ENCODE assay signal across 17 cellular contexts in genomic region chr4:178577933-178578332, GRCh38.
DNase-seq lines count a peak whose midpoint lies in the region; ATAC-seq, FAIRE-seq and TF ChIP-seq lines count a peak whose summit lies in the region.
"Had no signal": no experiment of that assay in that cellular context is flagged by ENCODE, and none has a peak within 500 bp of the region (broad histone marks: within the 10 kb centered on the region; RNA-seq: fewer than 3 reads in every experiment).

No MANE protein-coding gene starts in this region.

- POLR2A ChIA-PET in HepG2 (lab: Yijun Ruan, JAX) = no interaction called here

- TF ChIP-seq RAD21 in HepG2 (CRISPR knock-in tag; IDR thresholded peaks at IDR 0.05) = no peak

- CTCF ChIA-PET in HepG2 (lab: Yijun Ruan, JAX; ENCODE audit: low intra/inter-chr PET ratio, low total read pairs) = interaction anchor here (2.6 kb wide), 1 partner anchor 729 kb away, joined by 6 read pairs; no protein-coding TSS in a partner anchor

- peaks cover 9% of the 10 kb centered on the region; the same call in 2 of the 3 replicates for H3K4me1 Mint-ChIP-seq in GM23338

- ATAC-seq in GM23338 (peak; percentile 32; the same call in 1 of the 3 replicates), RWPE2 (ENCODE audit: low read depth) (no peak), HepG2 (no peak), HG03196 (IDR thresholded peaks at IDR 0.05; ENCODE audit: unreplicated experiment) (no peak)

- H3K27ac ChIP-seq in GM23338 (ENCODE audit: low read depth) (no peak overlapping the region), RWPE2 (ENCODE audit: poor library complexity, severe bottlenecking) (no peak overlapping the region), HepG2 (ENCODE audit: extremely low read length, insufficient read depth, low read length) (no peak overlapping the region), prostate gland (no peak overlapping the region)
- H3K27ac ChIP-seq: SJCRH30, transverse colon had no signal

- H3K27me3 ChIP-seq in GM23338 (ENCODE audit: insufficient read depth) = no peaks in the 10 kb centered on the region
- H3K27me3 ChIP-seq in RWPE2 (ENCODE audit: insufficient read depth, poor library complexity, severe bottlenecking) = no peaks in the 10 kb centered on the region
- H3K27me3 ChIP-seq in HepG2 (ENCODE audit: control insufficient read depth in 1 of 2, insufficient read depth in 2 of 2, low read length in 2 of 2) = no peaks in the 10 kb centered on the region; a peak in 1 of 5 replicates
- no peaks in the 10 kb centered on the region for H3K27me3 ChIP-seq in prostate gland (replicated peaks; ENCODE audit: insufficient read depth)
- H3K27me3 ChIP-seq: SJCRH30, transverse colon had no signal

- BruUV-seq in HepG2 (replicated peaks; lab: Mats Ljungman, UMichigan) = no TSS peak

- H3K4me3 ChIP-seq in GM23338 = no peak overlapping the region
- no peak overlapping the region for H3K4me3 ChIP-seq in RWPE2 (ENCODE audit: severe bottlenecking)
- no peak overlapping the region for H3K4me3 ChIP-seq in HepG2 (replicated peaks in 1 of 3; ENCODE audit: insufficient read depth in 1 of 3, low read depth in 2 of 3, low read length in 3 of 3)
- H3K4me3 ChIP-seq in prostate gland = no peak overlapping the region
- H3K4me3 ChIP-seq: SJCRH30, transverse colon had no signal

- H2AFZ ChIP-seq in GM23338 (no peak overlapping the region), HepG2 (ENCODE audit: low read length) (no peak overlapping the region)

- H3K9ac ChIP-seq in HepG2 (ENCODE audit: insufficient read depth, low read depth, low read length) = no peak overlapping the region

- no peaks in the 10 kb centered on the region for H3K79me2 ChIP-seq in GM23338 (replicated peaks; ENCODE audit: insufficient read depth)
- no peaks in the 10 kb centered on the region for H3K79me2 ChIP-seq in HepG2 (ENCODE audit: insufficient read depth, low read length)

- TF ChIP-seq EP300 in HepG2 (IDR thresholded peaks at IDR 0.05; ENCODE audit: low read depth in 2 of 2, low read length in 2 of 2) (no peak), HepG2 (CRISPR knock-in tag; IDR thresholded peaks at IDR 0.05; ENCODE audit: borderline replicate concordance) (no peak)

- H3K4me1 ChIP-seq in GM23338 (ENCODE audit: insufficient read depth) (peaks cover 11% of the 10 kb centered on the region; the same call in 1 of the 2 replicates), RWPE2 (ENCODE audit: insufficient read depth, poor library complexity, severe bottlenecking) (no peaks in the 10 kb centered on the region), HepG2 (ENCODE audit: insufficient read depth, low read length) (no peaks in the 10 kb centered on the region), prostate gland (replicated peaks) (no peaks in the 10 kb centered on the region)
- H3K4me1 ChIP-seq: SJCRH30, transverse colon had no signal

- no peaks in the 10 kb centered on the region for H3K9me3 ChIP-seq in RWPE2 (ENCODE audit: severe bottlenecking)
- H3K9me3 ChIP-seq in HepG2 (ENCODE audit: low read length) = no peaks in the 10 kb centered on the region
- no peaks in the 10 kb centered on the region for H3K9me3 ChIP-seq in prostate gland
- H3K9me3 ChIP-seq: SJCRH30, transverse colon had no signal

- no peaks in the 10 kb centered on the region for H3K36me3 Mint-ChIP-seq in GM23338 (ENCODE audit: low read depth)

- H3K4me2 ChIP-seq in GM23338 = no peak overlapping the region
- H3K4me2 ChIP-seq in HepG2 (ENCODE audit: low read depth, low read length) = no peak overlapping the region

- H3K36me3 ChIP-seq in GM23338 (ENCODE audit: insufficient read depth) (no peaks in the 10 kb centered on the region), RWPE2 (ENCODE audit: low read depth) (no peaks in the 10 kb centered on the region), HepG2 (replicated peaks in 1 of 2; ENCODE audit: control insufficient read depth in 1 of 2, insufficient read depth in 2 of 2, low read length in 2 of 2) (no peaks in the 10 kb centered on the region), prostate gland (no peaks in the 10 kb centered on the region)
- H3K36me3 ChIP-seq: SJCRH30, transverse colon had no signal

- TF ChIP-seq CTCF in D721Med (IDR thresholded peaks at IDR 0.05; ENCODE audit: insufficient read depth, missing control alignments) (peak; percentile 56), GM23338 (conservative IDR thresholded peaks at IDR 0.05; ENCODE audit: low read depth in 2 of 2) (peak; percentile 64 to 79), RWPE2 (IDR thresholded peaks at IDR 0.05; ENCODE audit: poor library complexity, severe bottlenecking) (peak; percentile 43), HepG2 (CRISPR knock-in tag; IDR thresholded peaks at IDR 0.05) (0 out of 2 replicates have a peak, but pooled peaks have one; percentile 7), prostate gland (IDR thresholded peaks at IDR 0.05) (no peak)

- H3K4me3 Mint-ChIP-seq in GM23338 = no peak overlapping the region
- H3K4me3 Mint-ChIP-seq: activated T-cell treated with anti-CD3 and anti-CD28 coated beads, Interleukin-2, amount 50 U/mL, for 24 hours had no signal

- no peaks in the 10 kb centered on the region for H3K27me3 Mint-ChIP-seq in GM23338 (ENCODE audit: insufficient read depth, low read depth, poor library complexity)
- H3K27me3 Mint-ChIP-seq: activated T-cell treated with anti-CD3 and anti-CD28 coated beads, Interleukin-2, amount 50 U/mL, for 24 hours had no signal

- H3K27ac Mint-ChIP-seq in GM23338 = no peak overlapping the region
- H3K27ac Mint-ChIP-seq: activated T-cell treated with anti-CD3 and anti-CD28 coated beads, Interleukin-2, amount 50 U/mL, for 24 hours had no signal

- no peak for TF ChIP-seq POLR2A in HepG2 (IDR thresholded peaks at IDR 0.05; ENCODE audit: insufficient read depth in 1 of 2, low read depth in 2 of 2, low read length in 2 of 2)
- no peak for TF ChIP-seq POLR2A in prostate gland (IDR thresholded peaks at IDR 0.05)

- no peaks in the 10 kb centered on the region for H3K9me2 ChIP-seq in GM23338 (ENCODE audit: insufficient read depth)

- intact Hi-C loops in HepG2 (cut with micrococcal nuclease; ENCODE audit: unreplicated experiment) = loop anchor here (5.0 kb wide), 2 partner anchors 729 to 1449 kb away; no protein-coding TSS in a partner anchor
- intact Hi-C loops in posterior cingulate gyrus (cut with DNase I) = no loop called here
- intact Hi-C loops in prostate gland (cut with DNase I) = no loop called here

- in situ Hi-C loops in HepG2 (cut with HindIII; ENCODE audit: extremely low pct_ligation_motif_present, low pct_unique_long_range_greater_than_20kb) = no loop called here

- no peaks in the 10 kb centered on the region for H3K9me3 Mint-ChIP-seq in GM23338

- H4K20me1 ChIP-seq in GM23338 (replicated peaks; ENCODE audit: insufficient read depth) (no peaks in the 10 kb centered on the region), HepG2 (ENCODE audit: insufficient read depth, low read length) (no peaks in the 10 kb centered on the region)

- no peaks in the 10 kb centered on the region for H3F3A ChIP-seq in GM23338 (replicated peaks; ENCODE audit: low read depth)

- WGBS in HepG2 (ENCODE audit: low lambda C conversion rate) = 31% methylated on average over 7 of the region's 7 CpGs
- WGBS in prostate gland = 90% methylated on average over 7 of the region's 7 CpGs

- FAIRE-seq in D721Med (lab: Jason Lieb, UNC) (no peak), HepG2 (lab: Jason Lieb, UNC) (no peak)
- FAIRE-seq: frontal cortex, GM12892, H54 had no signal

- DNase-seq in D721Med (ENCODE audit: insufficient read length, low spot score) (no peak), GM23338 (ENCODE audit: low spot score) (peak; percentile 50), RWPE2 (ENCODE audit: low spot score) (no peak), HepG2 (ENCODE audit: low spot score) (peak; percentile 1), posterior cingulate gyrus (no peak), prostate gland (ENCODE audit: low spot score) (no peak)
- no peak for DNase-seq in activated T-cell treated with anti-CD3 and anti-CD28 coated beads, Interleukin-2, amount 50 U/mL, for 1 hour
- DNase-seq: activated CD4-positive, CD25-positive, alpha-beta regulatory T cell; activated T-cell treated with anti-CD3 and anti-CD28 coated beads, Interleukin-2, amount 50 U/mL, for 24 hours; Calu3; KBM-7; transverse colon had no signal

TF ChIP-seq in GM23338, 12 proteins besides CTCF, POLR2A, EP300 and RAD21 (continues in another document):
- no peak for TF ChIP-seq ZNF331 (CRISPR knock-in tag; IDR thresholded peaks at IDR 0.05; ENCODE audit: low read depth)

TF ChIP-seq in HepG2, 621 proteins besides CTCF, POLR2A, EP300 and RAD21:
- TF ChIP-seq ISX (CRISPR knock-in tag; conservative IDR thresholded peaks at IDR 0.05) = no peak

Comparison
In these comparisons a context has a peak if more than half of its experiments do, and no peak if none do; other contexts are left out.
1. DNase-seq: peak in GM23338 (single experiment) and HepG2 (single experiment); none in D721Med (single experiment), RWPE2 (single experiment), posterior cingulate gyrus (0 of 10), activated T-cell treated with anti-CD3 and anti-CD28 coated beads, Interleukin-2, amount 50 U/mL, for 1 hour (single experiment) and prostate gland (single experiment).
2. CTCF ChIP-seq: peak in D721Med (single experiment), GM23338 (2 of 2), RWPE2 (single experiment) and HepG2 (single experiment); none in prostate gland (0 of 4).